ENCODE assay signal across 10 cellular contexts in the genomic region with DNA sequence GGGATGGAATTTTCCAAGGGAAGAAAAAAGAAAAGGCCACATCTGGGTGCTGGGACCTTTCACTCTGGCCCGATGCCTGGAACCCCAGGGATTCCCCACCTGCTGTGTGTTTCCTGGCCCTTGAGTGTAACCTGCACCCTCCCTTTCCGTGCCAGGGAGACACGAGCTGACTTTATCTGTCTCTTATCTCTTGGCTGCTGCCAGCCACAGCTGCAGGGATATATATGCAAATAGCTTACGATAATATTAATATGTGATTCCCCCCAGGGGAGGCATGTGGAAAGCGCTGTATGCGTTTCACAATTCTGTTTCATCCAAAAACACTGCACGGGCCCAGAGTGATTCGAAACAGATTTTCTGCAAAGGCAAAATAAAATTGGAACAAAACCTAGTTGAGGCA. TPM values are rescaled to one million over a fixed set of nuclear protein-coding genes. Genes with fewer than 3 reads are reported as not detected.
DNase-seq lines count a peak whose midpoint lies in the region; ATAC-seq and TF ChIP-seq lines count a peak whose summit lies in the region.
"Had no signal": no experiment of that assay in that cellular context is flagged by ENCODE, and none has a peak within 500 bp of the region (broad histone marks: within the 10 kb centered on the region; RNA-seq: fewer than 3 reads in every experiment).

No MANE protein-coding gene starts in this region.

- WGBS in right cardiac atrium: 28% methylated on average over 8 of the region's 8 CpGs
- WGBS in testis, 2 donors: 36 to 46% methylated on average over 8 of the region's 8 CpGs

- H3K36me3 ChIP-seq in testis (ENCODE audit: low read depth, missing control alignments): no peaks in the 10 kb centered on the region

- H3K4me1 ChIP-seq in right cardiac atrium (ENCODE audit: control insufficient read depth, insufficient read depth, low read length) (no peaks in the 10 kb centered on the region), testis (peaks cover 37% of the 10 kb centered on the region)

- H3K27me3 ChIP-seq in right cardiac atrium (ENCODE audit: control insufficient read depth, insufficient read depth) (no peaks in the 10 kb centered on the region), testis (no peaks in the 10 kb centered on the region)

- no peak for TF ChIP-seq POLR2A in testis (IDR thresholded peaks at IDR 0.05)

- H3K27ac ChIP-seq in right cardiac atrium (ENCODE audit: low read length) (no peak overlapping the region), testis (peak overlapping the region in 1 of 2 donors; percentile 50)

- H3K9me3 ChIP-seq in right cardiac atrium (ENCODE audit: control insufficient read depth, low read length) (no peaks in the 10 kb centered on the region), testis (no peaks in the 10 kb centered on the region)

- DNase-seq in LoVo (ENCODE audit: low spot score) (peak; percentile 29), right cardiac atrium (peak in 1 of 3 donors; percentile 34), testis (peak; percentile 34), T1000 (lab: John Stamatoyannopoulos, UW) (no peak), G401 (ENCODE audit: low spot score) (no peak), EL (no peak)
- DNase-seq: activated CD8-positive, alpha-beta memory T cell treated with anti-CD3 and anti-CD28 coated beads, Interleukin-2, amount 50 U/mL, for 4 hours; NCI-H1930 had no signal

- peak overlapping the region; percentile 66 for H3K4me3 ChIP-seq in WI38 (ENCODE audit: low read depth, low read length)
- peak overlapping the region; percentile 59 for H3K4me3 ChIP-seq in right cardiac atrium (ENCODE audit: low read length)
- peak overlapping the region in 1 of 2 donors; percentile 60 for H3K4me3 ChIP-seq in testis

- intact Hi-C loops in right cardiac atrium (cut with DNase I): no loop called here
- intact Hi-C loops in testis (cut with DNase I; ENCODE audit: low total_unique reads): no loop called here

- TF ChIP-seq CTCF in WI38 (IDR thresholded peaks at IDR 0.05; ENCODE audit: low read depth, low read length) (no peak), testis (IDR thresholded peaks at IDR 0.05) (no peak)

- peak; percentile 41 to 49 for ATAC-seq in right cardiac atrium
- ATAC-seq in HG03571 (IDR thresholded peaks at IDR 0.05; ENCODE audit: unreplicated experiment): no peak

- in situ Hi-C loops in G401 (cut with HindIII; ENCODE audit: low sequenced_read_pairs): no loop called here

RNA-seq across cellular contexts. Expression of a gene that starts 1.5 kb away (rescaled TPM):
- total RNA-seq in right cardiac atrium (1 to 10 TPM; 2.1 to 6.9 (median 2.9) TPM), testis (10 to 100 TPM; 22.1 to 26.9 TPM)
- polyA plus RNA-seq in right cardiac atrium (12.9 TPM), testis (ENCODE audit: insufficient read depth, low read depth, low replicate concordance) (11.3 TPM)
- total RNA-seq in G401 (2014; rRNA removed; shearing (Covaris generic)): 6.9 and 7.4 TPM in 2 replicates

RNA-seq across cellular contexts. Expression of a gene that starts 41.5 kb away (rescaled TPM):
- 1 to 10 TPM; 2.5 to 5.2 (median 3.5) TPM for total RNA-seq in right cardiac atrium
- polyA plus RNA-seq in right cardiac atrium: 0.93 TPM
- 10 to 100 TPM; 15.4 to 17.0 TPM for total RNA-seq in testis
- 3.8 TPM for polyA plus RNA-seq in testis (ENCODE audit: insufficient read depth, low read depth, low replicate concordance)
- total RNA-seq in G401 (2014; rRNA removed; shearing (Covaris generic)): 30.0 and 43.3 TPM in 2 replicates

Comparison
In these comparisons a context has a peak if more than half of its experiments do, and no peak if none do; other contexts are left out.
1. DNase-seq: peak in LoVo (single experiment) and testis (single experiment); none in T1000 (single experiment), G401 (single experiment) and EL (single experiment).